ENCODE assay signal across 26 cellular contexts in genomic region chr1:50123071-50123470, GRCh38. TPM values are rescaled to one million over a fixed set of nuclear protein-coding genes. Genes with fewer than 3 reads are reported as not detected.
"Had no signal": no experiment of that assay in that cellular context is flagged by ENCODE, and none has a peak within 500 bp of the region (broad histone marks: within the 10 kb centered on the region; RNA-seq: fewer than 3 reads in every experiment).

No MANE protein-coding gene starts in this region.

- H3K27ac Mint-ChIP-seq: activated CD4-positive, alpha-beta memory T cell treated with anti-CD3 and anti-CD28 coated beads for 36 hours; activated naive CD4-positive, alpha-beta T cell treated with anti-CD3 and anti-CD28 coated beads for 36 hours; activated T-cell treated with anti-CD3 and anti-CD28 coated beads, Interleukin-2, amount 50 U/mL, for 72 hours; effector memory CD8-positive, alpha-beta T cell; naive B cell; stimulated activated naive CD8-positive, alpha-beta T cell treated with anti-CD3 and anti-CD28 coated beads, Interleukin-15, amount 100 ng/mL, for 72 hours had no signal

- H3K36me3 ChIP-seq: colonic mucosa, esophagus squamous epithelium, gastrocnemius medialis, heart left ventricle, tibial nerve had no signal

- H3K4me1 Mint-ChIP-seq: naive B cell; stimulated activated naive CD8-positive, alpha-beta T cell treated with anti-CD3 and anti-CD28 coated beads, Interleukin-15, amount 100 ng/mL, for 72 hours had no signal

- ATAC-seq: activated T-cell treated with anti-CD3 and anti-CD28 coated beads, Interleukin-2, amount 50 U/mL, for 72 hours; effector memory CD8-positive, alpha-beta T cell; gastrocnemius medialis; heart left ventricle; left colon; right cardiac atrium; stimulated activated naive CD8-positive, alpha-beta T cell treated with anti-CD3 and anti-CD28 coated beads, Interleukin-15, amount 100 ng/mL, for 72 hours had no signal

- H3K27me3 ChIP-seq: colonic mucosa, gastrocnemius medialis, tibial nerve had no signal

- H3K4me1 ChIP-seq: colonic mucosa, esophagus squamous epithelium, gastrocnemius medialis, heart left ventricle, parathyroid adenoma, tibial nerve had no signal

- H3K9me3 ChIP-seq: colonic mucosa, esophagus squamous epithelium, gastrocnemius medialis, heart left ventricle, tibial nerve had no signal

- H3K4me3 Mint-ChIP-seq: activated CD4-positive, alpha-beta memory T cell treated with anti-CD3 and anti-CD28 coated beads for 36 hours; activated naive CD4-positive, alpha-beta T cell treated with anti-CD3 and anti-CD28 coated beads for 36 hours; activated T-cell treated with anti-CD3 and anti-CD28 coated beads, Interleukin-2, amount 50 U/mL, for 72 hours; effector memory CD8-positive, alpha-beta T cell; naive B cell; stimulated activated naive CD8-positive, alpha-beta T cell treated with anti-CD3 and anti-CD28 coated beads, Interleukin-15, amount 100 ng/mL, for 72 hours had no signal

- DNase-seq: activated CD4-positive, alpha-beta memory T cell treated with anti-CD3 and anti-CD28 coated beads for 36 hours; activated CD4-positive, alpha-beta T cell treated with anti-CD3 and anti-CD28 coated beads for 4 hours; activated CD4-positive, CD25-positive, alpha-beta regulatory T cell; activated effector memory CD4-positive, alpha-beta T cell treated with Interleukin-2 at 50 U/mL for 16 hours; activated naive CD4-positive, alpha-beta T cell treated with anti-CD3 and anti-CD28 coated beads for 36 hours; activated T-cell treated with anti-CD3 and anti-CD28 coated beads, Interleukin-2, amount 50 U/mL, for 72 hours; amygdala; colonic mucosa; dorsolateral prefrontal cortex; effector memory CD8-positive, alpha-beta T cell; esophagus squamous epithelium; gastrocnemius medialis; heart left ventricle; islet precursor cell; left colon; naive B cell; nucleus accumbens; right cardiac atrium; stimulated activated CD4-positive, alpha-beta T cell treated with anti-CD3 and anti-CD28 coated beads, Interleukin-12 subunit alpha, Interleukin-12 subunit beta, amount 100 ng/mL, for 4 hours; stimulated activated naive CD8-positive, alpha-beta T cell treated with anti-CD3 and anti-CD28 coated beads, Interleukin-15, amount 100 ng/mL, for 72 hours; T1000 had no signal

- H3K4me3 ChIP-seq: colonic mucosa, dorsolateral prefrontal cortex, esophagus squamous epithelium, gastrocnemius medialis, heart left ventricle, lung, tibial nerve had no signal

- H3K9me3 Mint-ChIP-seq: activated CD4-positive, alpha-beta memory T cell treated with anti-CD3 and anti-CD28 coated beads for 36 hours; activated naive CD4-positive, alpha-beta T cell treated with anti-CD3 and anti-CD28 coated beads for 36 hours; effector memory CD8-positive, alpha-beta T cell; naive B cell; stimulated activated naive CD8-positive, alpha-beta T cell treated with anti-CD3 and anti-CD28 coated beads, Interleukin-15, amount 100 ng/mL, for 72 hours had no signal

- H3K36me3 Mint-ChIP-seq: activated CD4-positive, alpha-beta memory T cell treated with anti-CD3 and anti-CD28 coated beads for 36 hours; naive B cell had no signal

- H3K27ac ChIP-seq: colonic mucosa, dorsolateral prefrontal cortex, esophagus squamous epithelium, gastrocnemius medialis, heart left ventricle, parathyroid adenoma, tibial nerve had no signal

RNA-seq across cellular contexts. Expression of gene ELAVL4, which starts 14.4 kb away (rescaled TPM):
- total RNA-seq: activated CD4-positive, alpha-beta memory T cell treated with anti-CD3 and anti-CD28 coated beads for 36 hours; activated naive CD4-positive, alpha-beta T cell treated with anti-CD3 and anti-CD28 coated beads for 36 hours; activated T-cell treated with anti-CD3 and anti-CD28 coated beads, Interleukin-2, amount 50 U/mL, for 72 hours; bronchial epithelial cell; esophagus squamous epithelium; gastrocnemius medialis; pulmonary artery endothelial cell; tibial nerve had no signal
- polyA plus RNA-seq: heart left ventricle had no signal
